Comparison of ENCODE assay signal across 21 cellular contexts in genomic region chr1:53643881-53644390, GRCh38.
DNase-seq lines count a peak whose midpoint lies in the region; FAIRE-seq and TF ChIP-seq lines count a peak whose summit lies in the region.
"Had no signal": no experiment of that assay in that cellular context is flagged by ENCODE, and none has a peak within 500 bp of the region (broad histone marks: within the 10 kb centered on the region; RNA-seq: fewer than 3 reads in every experiment).

No MANE protein-coding gene starts in this region.

- no peak overlapping the region for H3K4me3 Mint-ChIP-seq in osteocyte (ENCODE audit: unreplicated experiment)
- H3K4me3 Mint-ChIP-seq: B cell had no signal

- POLR2A ChIA-PET in H1 (lab: Charles Lee; ENCODE audit: partially characterized antibody): interaction anchor here (2.5 kb wide), 1 partner anchor 9 kb away, joined by 9 read pairs; no protein-coding TSS in a partner anchor

- DNase-seq in cardiac septum (ENCODE audit: low spot score) (peak; percentile 5), right atrium auricular region (ENCODE audit: low spot score) (no peak), H1 (ENCODE audit: low read depth in 1 of 2, low spot score in 2 of 2) (no peak), osteocyte (ENCODE audit: extremely low spot score, unreplicated experiment) (no peak), GM12892 (ENCODE audit: insufficient read length) (no peak), kidney glomerular epithelial cell (lab: John Stamatoyannopoulos, UW) (no peak)
- DNase-seq in stimulated activated CD4-positive, alpha-beta T cell treated with anti-CD3 and anti-CD28 coated beads, Interleukin-4, amount 100 ng/mL, for 24 hours: no peak
- DNase-seq: DMS53, GDM1, GOT3, Karpas-422, MV-4-11, NCI-H1105 treated with DMSO at 0.1 percent for 48 hours, NCI-H2081, NCI-H2171, NCI-H345, NCI-H524, NCI-H82 had no signal

- H3K27ac ChIP-seq in right atrium auricular region (no peak overlapping the region), H1 (ENCODE audit: low read depth, low read length) (no peak overlapping the region)
- H3K27ac ChIP-seq: A549 had no signal

- no peak overlapping the region for H2BK5ac ChIP-seq in H1 (ENCODE audit: low read depth, low read length)

- no peaks in the 10 kb centered on the region for H4K20me1 ChIP-seq in H1 (replicated peaks in 1 of 2; ENCODE audit: control insufficient read depth in 1 of 2, insufficient read depth in 2 of 2, low read length in 2 of 2)

- no peaks in the 10 kb centered on the region for H3K9me3 Mint-ChIP-seq in osteocyte (ENCODE audit: unreplicated experiment)

- intact Hi-C loops in cardiac septum (cut with DNase I): no loop called here

- no peak for TF ChIP-seq POLR2A in H1 (IDR thresholded peaks at IDR 0.05; ENCODE audit: control extremely low read depth in 1 of 2, low read depth in 2 of 2, low read length in 2 of 2)
- no peak for TF ChIP-seq POLR2A in GM12892 (IDR thresholded peaks at IDR 0.05; ENCODE audit: low read depth, low read length)

- TF ChIP-seq RAD21 in H1 (IDR thresholded peaks at IDR 0.05 in 1 of 2, conservative IDR thresholded peaks at IDR 0.05 in 1 of 2; ENCODE audit: low read depth in 2 of 2, low read length in 2 of 2): no peak

- no peaks in the 10 kb centered on the region for H3K27me3 Mint-ChIP-seq in osteocyte (ENCODE audit: unreplicated experiment)

- no peak overlapping the region for H3K56ac ChIP-seq in H1 (replicated peaks; ENCODE audit: insufficient read length, low read depth, low read length)

- TF ChIP-seq CTCF in right atrium auricular region (IDR thresholded peaks at IDR 0.05): no peak
- no peak for TF ChIP-seq CTCF in H1 (IDR thresholded peaks at IDR 0.05; ENCODE audit: control extremely low read depth in 1 of 3, insufficient read depth in 1 of 3, low read depth in 1 of 3, low read length in 3 of 3)
- TF ChIP-seq CTCF in osteocyte (IDR thresholded peaks at IDR 0.05): no peak

- H2AFZ ChIP-seq in H1 (ENCODE audit: low read length): no peak overlapping the region

- H3K23me2 ChIP-seq in H1 (ENCODE audit: low read depth, low read length): no peaks in the 10 kb centered on the region

- CTCF ChIA-PET in H1 (lab: Charles Lee; ENCODE audit: partially characterized antibody): interaction anchor here (0.7 to 2.9 kb wide), 6 partner anchors 10 to 159 kb away, joined by 3 to 13 read pairs (median 3); no protein-coding TSS in a partner anchor

- H3K9me3 ChIP-seq in right atrium auricular region: no peaks in the 10 kb centered on the region
- no peaks in the 10 kb centered on the region for H3K9me3 ChIP-seq in H1 (ENCODE audit: insufficient read depth in 2 of 2, low read depth in 1 of 2, low read length in 1 of 2)
- H3K9me3 ChIP-seq: A549 had no signal

- H2BK12ac ChIP-seq in H1 (ENCODE audit: low read depth, low read length): 0 out of 2 replicates have a peak overlapping the region, but pooled peaks have one; percentile 30

- H3K18ac ChIP-seq in H1 (ENCODE audit: extremely low read depth, low read length): no peak overlapping the region

- 96% methylated on average over 4 of the region's 4 CpGs; no CpG with 5 or more reads in 1 of the 2 experiments for WGBS in H1 (ENCODE audit: extremely low coverage in 1 of 2, insufficient coverage in 1 of 2, insufficient read length in 1 of 2, insufficient replicate concordance in 2 of 2, low coverage in 1 of 2, low lambda C conversion rate in 2 of 2, missing lambda C conversion rate in 1 of 2), 2 experiments

- no peaks in the 10 kb centered on the region for H3K4me1 ChIP-seq in right atrium auricular region
- H3K4me1 ChIP-seq in H1 (replicated peaks in 1 of 4; ENCODE audit: control insufficient read depth in 3 of 4, insufficient read depth in 4 of 4, low read length in 3 of 4): peaks cover 0 to 2% (median under 1%) of the 10 kb centered on the region in 4 experiments; a peak in 2 of 7 replicates
- H3K4me1 ChIP-seq: A549 had no signal

- H2BK15ac ChIP-seq in H1 (ENCODE audit: low read length): no peak overlapping the region

- no peak overlapping the region for H4K91ac ChIP-seq in H1 (replicated peaks; ENCODE audit: insufficient read length, low read length)

- no peaks in the 10 kb centered on the region for H3K79me1 ChIP-seq in H1 (ENCODE audit: low read depth, low read length)

- H3K4me2 ChIP-seq in H1 (ENCODE audit: insufficient read depth in 1 of 2, low read depth in 2 of 2, low read length in 2 of 2): no peak overlapping the region
- H3K4me2 ChIP-seq: A549 had no signal

- H3K14ac ChIP-seq in H1 (ENCODE audit: insufficient read length): no peak overlapping the region

- peaks cover 52% of the 10 kb centered on the region for H3K4me1 Mint-ChIP-seq in osteocyte (ENCODE audit: unreplicated experiment)
- H3K4me1 Mint-ChIP-seq: B cell had no signal

- no peaks in the 10 kb centered on the region for H3K36me3 ChIP-seq in right atrium auricular region
- H3K36me3 ChIP-seq in H1 (ENCODE audit: control insufficient read depth in 2 of 4, insufficient read depth in 4 of 4, low read length in 3 of 4): no peaks in the 10 kb centered on the region

- no peak for TF ChIP-seq EP300 in H1 (IDR thresholded peaks at IDR 0.05; ENCODE audit: borderline replicate concordance in 1 of 2, low read depth in 2 of 2, low read length in 2 of 2)

- H3K36me3 Mint-ChIP-seq in osteocyte (ENCODE audit: unreplicated experiment): no peaks in the 10 kb centered on the region

- no peak overlapping the region for H3K23ac ChIP-seq in H1 (ENCODE audit: insufficient read length)

- no peak overlapping the region for H2BK20ac ChIP-seq in H1 (ENCODE audit: low read length)

- H3K27me3 ChIP-seq in right atrium auricular region (no peaks in the 10 kb centered on the region), H1 (replicated peaks in 1 of 4; ENCODE audit: control insufficient read depth in 3 of 4, extremely low read depth in 1 of 4, insufficient read depth in 3 of 4, low read length in 3 of 4) (no peaks in the 10 kb centered on the region; a peak in 1 of 7 replicates)

- H4K5ac ChIP-seq in H1 (ENCODE audit: insufficient read length, low read depth, low read length): no peak overlapping the region

- no peak overlapping the region for H3K4ac ChIP-seq in H1 (replicated peaks; ENCODE audit: insufficient read length, low read depth, low read length)

- peak overlapping the region; percentile 79 for H3K27ac Mint-ChIP-seq in osteocyte (ENCODE audit: unreplicated experiment)
- H3K27ac Mint-ChIP-seq: B cell had no signal

- H2AK5ac ChIP-seq in H1 (ENCODE audit: low read depth, low read length): no peak overlapping the region

- no peaks in the 10 kb centered on the region for H3K79me2 ChIP-seq in H1 (ENCODE audit: control insufficient read depth in 1 of 2, insufficient read depth in 2 of 2, low read length in 2 of 2)

- H3K9ac ChIP-seq in H1 (replicated peaks in 1 of 4; ENCODE audit: extremely low read depth in 1 of 4, low read depth in 3 of 4, low read length in 3 of 4): no peak overlapping the region

- no peak overlapping the region for H2BK120ac ChIP-seq in H1 (replicated peaks; ENCODE audit: low read depth, low read length)

- H4K8ac ChIP-seq in H1 (ENCODE audit: extremely low read depth, insufficient read depth, low read length): no peak overlapping the region

- no peak overlapping the region for H3K4me3 ChIP-seq in right atrium auricular region
- H3K4me3 ChIP-seq in H1 (ENCODE audit: extremely low read depth in 1 of 4, insufficient read depth in 2 of 4, low read depth in 3 of 4, low read length in 4 of 4): no peak overlapping the region
- H3K4me3 ChIP-seq: A549 had no signal

- no peak for FAIRE-seq in H1 (lab: Jason Lieb, UNC)
- FAIRE-seq in GM12892 (lab: Jason Lieb, UNC): no peak
- FAIRE-seq: A549, D721Med had no signal

TF ChIP-seq in H1, 55 proteins besides CTCF, POLR2A, EP300 and RAD21 (continues in another document):
- no peak for TF ChIP-seq SP1 (IDR thresholded peaks at IDR 0.05; ENCODE audit: low read depth, low read length)
- TF ChIP-seq RBBP5 (IDR thresholded peaks at IDR 0.05; ENCODE audit: borderline replicate concordance, low read depth, low read length): no peak
- no peak for TF ChIP-seq USF2 (IDR thresholded peaks at IDR 0.05; ENCODE audit: low read length)
- TF ChIP-seq RFX5 (IDR thresholded peaks at IDR 0.05; ENCODE audit: borderline replicate concordance, low read depth, low read length): no peak
- TF ChIP-seq CTBP2 (IDR thresholded peaks at IDR 0.05; ENCODE audit: borderline replicate concordance, insufficient read depth, insufficient read length, low read length): no peak
- no peak for TF ChIP-seq TAF1 (IDR thresholded peaks at IDR 0.05; ENCODE audit: low read depth, low read length)
- TF ChIP-seq BACH1 (IDR thresholded peaks at IDR 0.05; ENCODE audit: low read length): no peak
- no peak for TF ChIP-seq JUND (IDR thresholded peaks at IDR 0.05; ENCODE audit: low read length)
- no peak for TF ChIP-seq MAFK (IDR thresholded peaks at IDR 0.05; ENCODE audit: low read depth, low read length)
- no peak for TF ChIP-seq PHF8 (conservative IDR thresholded peaks at IDR 0.05; ENCODE audit: low read depth, low read length)
- no peak for TF ChIP-seq KDM5A (IDR thresholded peaks at IDR 0.05; ENCODE audit: low read length)
- TF ChIP-seq GTF2F1 (IDR thresholded peaks at IDR 0.05; ENCODE audit: borderline replicate concordance, low read depth, low read length): no peak
- no peak for TF ChIP-seq ZNF274 (IDR thresholded peaks at IDR 0.05; ENCODE audit: borderline replicate concordance, extremely low read depth, low read length)
- no peak for TF ChIP-seq ATF2 (IDR thresholded peaks at IDR 0.05; ENCODE audit: low read length)
- no peak for TF ChIP-seq CEBPB (IDR thresholded peaks at IDR 0.05; ENCODE audit: low read depth, low read length)
- no peak for TF ChIP-seq TAF7 (optimal IDR thresholded peaks at IDR 0.05; ENCODE audit: borderline replicate concordance, low read depth, low read length)
